Comparison of ENCODE assay signal across 8 cellular contexts in genomic region chr2:182077451-182078142, GRCh38.
DNase-seq lines count a peak whose midpoint lies in the region; ATAC-seq, FAIRE-seq and TF ChIP-seq lines count a peak whose summit lies in the region.

No MANE protein-coding gene starts in this region.

- TF ChIP-seq EP300 in GM12878 (IDR thresholded peaks at IDR 0.05; ENCODE audit: borderline replicate concordance in 1 of 2, control insufficient read depth in 1 of 2, low read depth in 2 of 2, low read length in 2 of 2), result no peak

- no peak overlapping the region for H3K27ac ChIP-seq in GM12878 (ENCODE audit: control insufficient read depth, insufficient read depth)

- WGBS in GM12878 (ENCODE audit: insufficient coverage, insufficient replicate concordance, low lambda C conversion rate, missing lambda C conversion rate), result 44% methylated on average over 11 of the region's 11 CpGs

- intact Hi-C loops in GM12878 (cut with micrococcal nuclease; ENCODE audit: unreplicated experiment), result loop anchor here (1.0 to 10.0 kb wide), 4 partner anchors 107 to 1000 kb away; no protein-coding TSS in a partner anchor

- no peaks in the 10 kb centered on the region for H3K4me1 Mint-ChIP-seq in stimulated activated naive CD8-positive, alpha-beta T cell treated with anti-CD3 and anti-CD28 coated beads, Interleukin-15, amount 100 ng/mL, for 72 hours

- no peaks in the 10 kb centered on the region for H3K36me3 ChIP-seq in GM12878 (ENCODE audit: control insufficient read depth in 2 of 2, insufficient read depth in 2 of 2, low read length in 1 of 2)

- POLR2A ChIA-PET in GM12878 (lab: Charles Lee), result no interaction called here

- H3K4me3 ChIP-seq in GM12878, result no peak overlapping the region

- H3K27ac Mint-ChIP-seq in stimulated activated naive CD8-positive, alpha-beta T cell treated with anti-CD3 and anti-CD28 coated beads, Interleukin-15, amount 100 ng/mL, for 72 hours, result no peak overlapping the region

- in situ Hi-C loops in GM12878 (cut with MboI), result loop anchor here (5.0 kb wide), 1 partner anchor 330 kb away; no protein-coding TSS in a partner anchor

- no peaks in the 10 kb centered on the region for H3K4me1 ChIP-seq in GM12878 (ENCODE audit: control insufficient read depth, insufficient read depth, low read length)

- H3K9me3 Mint-ChIP-seq in stimulated activated naive CD8-positive, alpha-beta T cell treated with anti-CD3 and anti-CD28 coated beads, Interleukin-15, amount 100 ng/mL, for 72 hours, result no peaks in the 10 kb centered on the region

- H3K4me3 Mint-ChIP-seq in stimulated activated naive CD8-positive, alpha-beta T cell treated with anti-CD3 and anti-CD28 coated beads, Interleukin-15, amount 100 ng/mL, for 72 hours, result no peak overlapping the region

- no peak overlapping the region for H3K4me2 ChIP-seq in GM12878 (ENCODE audit: control insufficient read depth, insufficient read depth)

- CTCF ChIA-PET in GM12878 (lab: Yijun Ruan, JAX), result interaction anchor here (0.6 to 3.0 kb wide), 26 partner anchors 8 to 973 kb away, joined by 3 to 35 read pairs (median 4); no protein-coding TSS in a partner anchor

- no peaks in the 10 kb centered on the region for H3K9me3 ChIP-seq in GM12878 (replicated peaks; ENCODE audit: control insufficient read depth, insufficient read depth, low read length)

- H4K20me1 ChIP-seq in GM12878 (ENCODE audit: control insufficient read depth, insufficient read depth), result no peaks in the 10 kb centered on the region

- no peaks in the 10 kb centered on the region for H3K79me2 ChIP-seq in GM12878 (ENCODE audit: control insufficient read depth, insufficient read depth, low read length)

- TF ChIP-seq CTCF in GM12878 (IDR thresholded peaks at IDR 0.05 in 2 of 3, conservative IDR thresholded peaks at IDR 0.05 in 1 of 3; ENCODE audit: control insufficient read depth in 2 of 3, extremely low read depth in 1 of 3, insufficient read depth in 1 of 3, low read depth in 3 of 3, low read length in 3 of 3), result peak; percentile 40 to 59 (median 58); a peak in 5 of 6 replicates

- H3K27me3 ChIP-seq in GM12878 (replicated peaks in 1 of 2; ENCODE audit: control insufficient read depth in 2 of 2, insufficient read depth in 2 of 2, low read length in 1 of 2), result no peaks in the 10 kb centered on the region; a peak in 1 of 4 replicates

- RAD21 ChIA-PET in GM12878 (lab: Charles Lee; ENCODE audit: unreplicated experiment), result interaction anchor here (1.1 to 1.8 kb wide), 7 partner anchors 29 to 335 kb away, joined by 3 to 16 read pairs (median 4); no protein-coding TSS in a partner anchor

- SMC1A ChIA-PET in GM12878 (lab: Charles Lee; ENCODE audit: uncharacterized antibody, unreplicated experiment), result interaction anchor here (0.8 to 3.2 kb wide), 11 partner anchors 11 to 572 kb away, joined by 3 to 23 read pairs (median 6); no protein-coding TSS in a partner anchor

- H3K27me3 Mint-ChIP-seq in stimulated activated naive CD8-positive, alpha-beta T cell treated with anti-CD3 and anti-CD28 coated beads, Interleukin-15, amount 100 ng/mL, for 72 hours, result no peaks in the 10 kb centered on the region

- DNase-seq in D341Med (ENCODE audit: low spot score), result peak; percentile 33
- peak; percentile 94 for DNase-seq in HT-29 (ENCODE audit: low spot score)
- peak; percentile 68 for DNase-seq in NCI-H526 treated with DMSO at 0.1 percent for 48 hours (lab: John Stamatoyannopoulos, UW)
- no peak for DNase-seq in GM12878 (ENCODE audit: low read depth, low spot score)
- peak; percentile 84 for DNase-seq in inferior parietal cortex (ENCODE audit: extremely low spot score)
- peak; percentile 5 to 12 for DNase-seq in stimulated activated naive CD8-positive, alpha-beta T cell treated with anti-CD3 and anti-CD28 coated beads, Interleukin-15, amount 100 ng/mL, for 72 hours
- DNase-seq in activated naive CD4-positive, alpha-beta T cell treated with anti-CD3 and anti-CD28 coated beads, Interleukin-2, amount 50 U/mL, for 16 hours, result no peak

- no peak overlapping the region for H2AFZ ChIP-seq in GM12878 (ENCODE audit: control insufficient read depth, low read depth, low read length)

- peak; percentile 86 for TF ChIP-seq RAD21 in GM12878 (IDR thresholded peaks at IDR 0.05; ENCODE audit: insufficient read depth, low read depth, low read length)

- no peak for TF ChIP-seq POLR2A in GM12878 (IDR thresholded peaks at IDR 0.05; ENCODE audit: low read depth, low read length)

- H3K9ac ChIP-seq in GM12878 (ENCODE audit: control insufficient read depth, insufficient read depth, low read length), result no peak overlapping the region

- no TSS peak for BruUV-seq in GM12878 (replicated peaks; lab: Mats Ljungman, UMichigan)

- ATAC-seq in GM19372 (IDR thresholded peaks at IDR 0.05; ENCODE audit: low read depth, unreplicated experiment) (peak; percentile 53), GM12878 (peak; percentile 83)
- peak; percentile 58 for ATAC-seq in stimulated activated naive CD8-positive, alpha-beta T cell treated with anti-CD3 and anti-CD28 coated beads, Interleukin-15, amount 100 ng/mL, for 72 hours

- no peak for FAIRE-seq in GM12878 (lab: Jason Lieb, UNC)

TF ChIP-seq in GM12878, 131 proteins besides CTCF, POLR2A, EP300 and RAD21:
- TF ChIP-seq MEF2B (IDR thresholded peaks at IDR 0.05; ENCODE audit: partially characterized antibody, poor library complexity, severe bottlenecking), result no peak
- no peak for TF ChIP-seq SIN3A (IDR thresholded peaks at IDR 0.05; ENCODE audit: low read depth, low read length)
- peak; percentile 81; the same call in 1 of the 2 replicates for TF ChIP-seq SMC3 (IDR thresholded peaks at IDR 0.05; ENCODE audit: borderline replicate concordance, low read length)

Comparison
In these comparisons a context has a peak if more than half of its experiments do, and no peak if none do; other contexts are left out.
1. DNase-seq: peak in D341Med (single experiment), HT-29 (single experiment), NCI-H526 treated with DMSO at 0.1 percent for 48 hours (single experiment), inferior parietal cortex (single experiment) and stimulated activated naive CD8-positive, alpha-beta T cell treated with anti-CD3 and anti-CD28 coated beads, Interleukin-15, amount 100 ng/mL, for 72 hours (2 of 2); none in GM12878 (single experiment) and activated naive CD4-positive, alpha-beta T cell treated with anti-CD3 and anti-CD28 coated beads, Interleukin-2, amount 50 U/mL, for 16 hours (single experiment).
2. Peak in every context shown above with its lines, with median percentiles within 50 percentile points of each other: ATAC-seq.